In the genomic region with DNA sequence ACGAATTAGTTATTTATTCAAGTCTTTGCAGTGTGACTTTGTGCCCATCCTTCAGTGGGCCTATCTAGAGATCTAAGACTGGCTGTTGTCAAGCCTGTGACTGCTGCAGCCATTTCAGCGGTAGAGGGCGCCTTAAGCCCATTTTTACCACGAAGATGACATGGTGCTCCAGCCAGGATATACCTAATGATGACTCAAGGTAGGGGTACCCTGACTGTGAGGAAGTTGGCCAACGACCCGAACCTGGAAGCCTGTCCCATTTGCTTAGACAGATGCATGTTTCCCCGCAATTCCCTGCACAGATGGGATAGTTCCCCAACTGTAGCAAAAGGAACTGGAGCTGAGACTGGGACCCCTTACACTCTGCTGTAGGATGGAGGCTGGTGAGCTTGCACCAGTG, we compare ENCODE assay signal across 11 cellular contexts. TPM values are rescaled to one million over a fixed set of nuclear protein-coding genes. Genes with fewer than 3 reads are reported as not detected.
DNase-seq lines count a peak whose midpoint lies in the region; ATAC-seq, FAIRE-seq and TF ChIP-seq lines count a peak whose summit lies in the region.
"Had no signal": no experiment of that assay in that cellular context is flagged by ENCODE, and none has a peak within 500 bp of the region (broad histone marks: within the 10 kb centered on the region; RNA-seq: fewer than 3 reads in every experiment).

No MANE protein-coding gene starts in this region.

- no peak for TF ChIP-seq POLR2A in H1 (IDR thresholded peaks at IDR 0.05; ENCODE audit: control extremely low read depth in 1 of 2, low read depth in 2 of 2, low read length in 2 of 2)

- H3K4me1 ChIP-seq in H1 (replicated peaks in 1 of 4; ENCODE audit: control insufficient read depth in 3 of 4, insufficient read depth in 4 of 4, low read length in 3 of 4) (no peaks in the 10 kb centered on the region; a peak in 2 of 7 replicates), trophoblast cell (ENCODE audit: control insufficient read depth in 1 of 2, insufficient read depth in 2 of 2, low read length in 2 of 2) (no peaks in the 10 kb centered on the region)

- no peak overlapping the region for H2BK15ac ChIP-seq in H1 (ENCODE audit: low read length)

- H3K36me3 ChIP-seq in H1 (ENCODE audit: control insufficient read depth in 2 of 4, insufficient read depth in 4 of 4, low read length in 3 of 4) = no peaks in the 10 kb centered on the region
- H3K36me3 ChIP-seq in trophoblast cell (ENCODE audit: control insufficient read depth in 1 of 2, insufficient read depth in 2 of 2, low read length in 2 of 2) = peaks cover 0 to 3% of the 10 kb centered on the region in 2 experiments

- H2AK5ac ChIP-seq in H1 (ENCODE audit: low read depth, low read length) (no peak overlapping the region), trophoblast cell (ENCODE audit: low read length) (no peak overlapping the region)

- H3K4me3 ChIP-seq in H1 (ENCODE audit: extremely low read depth in 1 of 4, insufficient read depth in 2 of 4, low read depth in 3 of 4, low read length in 4 of 4) = no peak overlapping the region
- H3K4me3 ChIP-seq in trophoblast cell (ENCODE audit: low read depth, low read length) = no peak overlapping the region
- H3K4me3 ChIP-seq: dorsolateral prefrontal cortex had no signal

- WGBS in H1 (ENCODE audit: extremely low coverage in 1 of 2, insufficient coverage in 1 of 2, insufficient read length in 1 of 2, insufficient replicate concordance in 2 of 2, low coverage in 1 of 2, low lambda C conversion rate in 2 of 2, missing lambda C conversion rate in 1 of 2), 2 experiments = 42% methylated on average over 7 of the region's 7 CpGs; no CpG with 5 or more reads in 1 of the 2 experiments
- WGBS in trophoblast cell (ENCODE audit: extremely low coverage, insufficient coverage, insufficient read length) = no CpG with 5 or more reads among the region's 7 CpGs

- H2BK5ac ChIP-seq in H1 (ENCODE audit: low read depth, low read length) (no peak overlapping the region), trophoblast cell (ENCODE audit: low read depth, low read length, poor library complexity) (no peak overlapping the region)

- H3K4me2 ChIP-seq in H1 (ENCODE audit: insufficient read depth in 1 of 2, low read depth in 2 of 2, low read length in 2 of 2) (no peak overlapping the region; a peak in 1 of 4 replicates), trophoblast cell (ENCODE audit: low read length) (no peak overlapping the region)

- no peak overlapping the region for H3K14ac ChIP-seq in H1 (ENCODE audit: insufficient read length)
- no peak overlapping the region for H3K14ac ChIP-seq in trophoblast cell (ENCODE audit: low read length)

- TF ChIP-seq RAD21 in H1 (IDR thresholded peaks at IDR 0.05 in 1 of 2, conservative IDR thresholded peaks at IDR 0.05 in 1 of 2; ENCODE audit: low read depth in 2 of 2, low read length in 2 of 2) = peak; percentile 86 to 89

- H2BK12ac ChIP-seq in H1 (ENCODE audit: low read depth, low read length) = no peak overlapping the region
- no peak overlapping the region for H2BK12ac ChIP-seq in trophoblast cell (ENCODE audit: low read length)

- H3K79me2 ChIP-seq in H1 (ENCODE audit: control insufficient read depth in 1 of 2, insufficient read depth in 2 of 2, low read length in 2 of 2) (no peaks in the 10 kb centered on the region), trophoblast cell (ENCODE audit: control insufficient read depth, insufficient read depth, low read length, poor library complexity) (no peaks in the 10 kb centered on the region)

- H2AFZ ChIP-seq in H1 (ENCODE audit: low read length) (no peak overlapping the region), trophoblast cell (ENCODE audit: insufficient read depth, low read length, poor library complexity) (no peak overlapping the region)

- H3K27me3 ChIP-seq in H1 (replicated peaks in 1 of 4; ENCODE audit: control insufficient read depth in 3 of 4, extremely low read depth in 1 of 4, insufficient read depth in 3 of 4, low read length in 3 of 4) = no peaks in the 10 kb centered on the region
- H3K27me3 ChIP-seq in trophoblast cell (ENCODE audit: insufficient read depth, low read length) = no peaks in the 10 kb centered on the region
- H3K27me3 ChIP-seq: dorsolateral prefrontal cortex had no signal

- no peak overlapping the region for H3K56ac ChIP-seq in H1 (replicated peaks; ENCODE audit: insufficient read length, low read depth, low read length)

- POLR2A ChIA-PET in H1 (lab: Charles Lee; ENCODE audit: partially characterized antibody) = interaction anchor here (1.0 to 1.4 kb wide), 3 partner anchors 12 to 94 kb away, joined by 3 to 5 read pairs (median 5); no protein-coding TSS in a partner anchor

- peaks cover 5% of the 10 kb centered on the region; the same call in 1 of the 2 replicates for H3K79me1 ChIP-seq in H1 (ENCODE audit: low read depth, low read length)
- H3K79me1 ChIP-seq in trophoblast cell (ENCODE audit: low read length) = no peaks in the 10 kb centered on the region

- ATAC-seq in GM21528 (IDR thresholded peaks at IDR 0.05; ENCODE audit: low FRiP score, unreplicated experiment) (no peak), HG02588 (IDR thresholded peaks at IDR 0.05; ENCODE audit: unreplicated experiment) (no peak), HG02970 (IDR thresholded peaks at IDR 0.05; ENCODE audit: low FRiP score, unreplicated experiment) (no peak)

- peak; percentile 93 for FAIRE-seq in H1 (lab: Jason Lieb, UNC)

- H3K9ac ChIP-seq in H1 (replicated peaks in 1 of 4; ENCODE audit: extremely low read depth in 1 of 4, low read depth in 3 of 4, low read length in 3 of 4) (no peak overlapping the region), trophoblast cell (ENCODE audit: low read length) (no peak overlapping the region)

- H2BK120ac ChIP-seq in H1 (replicated peaks; ENCODE audit: low read depth, low read length) (no peak overlapping the region), trophoblast cell (ENCODE audit: insufficient read depth, low read length, poor library complexity) (no peak overlapping the region)

- no peak overlapping the region for H4K8ac ChIP-seq in H1 (ENCODE audit: extremely low read depth, insufficient read depth, low read length)
- H4K8ac ChIP-seq in trophoblast cell (ENCODE audit: low read depth, low read length) = no peak overlapping the region

- peak overlapping the region; percentile 44 for H3K4ac ChIP-seq in H1 (replicated peaks; ENCODE audit: insufficient read length, low read depth, low read length)
- H3K4ac ChIP-seq in trophoblast cell (ENCODE audit: low read depth, low read length) = no peak overlapping the region

- H3K9me3 ChIP-seq in H1 (ENCODE audit: insufficient read depth in 2 of 2, low read depth in 1 of 2, low read length in 1 of 2) (no peaks in the 10 kb centered on the region), trophoblast cell (ENCODE audit: insufficient read depth, low read depth, low read length) (no peaks in the 10 kb centered on the region)

- H3K18ac ChIP-seq in H1 (ENCODE audit: extremely low read depth, low read length) = no peak overlapping the region
- H3K18ac ChIP-seq in trophoblast cell (ENCODE audit: low read length) = no peak overlapping the region

- H4K12ac ChIP-seq in trophoblast cell (ENCODE audit: low read depth, low read length) = no peak overlapping the region

- no peak overlapping the region for H2BK20ac ChIP-seq in H1 (ENCODE audit: low read length)

- no peak overlapping the region for H4K5ac ChIP-seq in H1 (ENCODE audit: insufficient read length, low read depth, low read length)

- CTCF ChIA-PET in H1 (lab: Charles Lee; ENCODE audit: partially characterized antibody) = interaction anchor here (0.6 to 2.5 kb wide), 29 partner anchors 9 to 941 kb away, joined by 3 to 11 read pairs (median 4); partner anchors contain the start of gene RAB3IP

- TF ChIP-seq CTCF in H1 (IDR thresholded peaks at IDR 0.05; ENCODE audit: control extremely low read depth in 1 of 3, insufficient read depth in 1 of 3, low read depth in 1 of 3, low read length in 3 of 3) = peak; percentile 70 to 87 (median 70)

- H3K27ac ChIP-seq in H1 (ENCODE audit: low read depth, low read length) (no peak overlapping the region), trophoblast cell (ENCODE audit: low read depth, low read length) (no peak overlapping the region)
- H3K27ac ChIP-seq: dorsolateral prefrontal cortex had no signal

- H3K23me2 ChIP-seq in H1 (ENCODE audit: low read depth, low read length) = no peaks in the 10 kb centered on the region

- H3K23ac ChIP-seq in H1 (ENCODE audit: insufficient read length) (no peak overlapping the region), trophoblast cell (ENCODE audit: low read length) (no peak overlapping the region)

- peaks cover 0 to 2% of the 10 kb centered on the region in 2 experiments for H4K20me1 ChIP-seq in H1 (replicated peaks in 1 of 2; ENCODE audit: control insufficient read depth in 1 of 2, insufficient read depth in 2 of 2, low read length in 2 of 2)

- H4K91ac ChIP-seq in H1 (replicated peaks; ENCODE audit: insufficient read length, low read length) (no peak overlapping the region), trophoblast cell (ENCODE audit: low read depth, low read length) (no peak overlapping the region)

- no peak for TF ChIP-seq EP300 in H1 (IDR thresholded peaks at IDR 0.05; ENCODE audit: borderline replicate concordance in 1 of 2, low read depth in 2 of 2, low read length in 2 of 2)

- DNase-seq in NCI-H2081 (lab: John Stamatoyannopoulos, UW) (peak; percentile 3 to 7), NCI-H2081 treated with DMSO at 0.1 percent for 48 hours (lab: John Stamatoyannopoulos, UW) (no peak), NCI-H1105 treated with DMSO at 0.1 percent for 48 hours (lab: John Stamatoyannopoulos, UW) (peak; percentile 75), H1 (ENCODE audit: low read depth in 1 of 2, low spot score in 2 of 2) (peak; percentile 54 to 79), trophoblast cell (peak; percentile 68 to 74)
- DNase-seq: NCI-H2029 had no signal

RNA-seq across cellular contexts. Expression of gene RAB3IP, which starts 41.3 kb away (rescaled TPM):
- total RNA-seq in H1 (2021; fragmentation: NEBNext Ultra II Directional; extraction: Animal tissue kit (Norgen Biotek cat#: 25700)) = 30.2 and 34.6 TPM in 2 replicates
- polyA plus RNA-seq in H1 (2011; rRNA removed) = 17.7 and 19.8 TPM in 2 replicates
- 18.6 TPM for polyA plus RNA-seq in H1 (2011; cell fraction: cytosol; rRNA removed)
- 15.9 TPM for polyA plus RNA-seq in H1 (2011; cell fraction: nucleus; rRNA removed)
- polyA plus RNA-seq in H1 (2012, experiment 1 of 2) = 15.6 to 30.4 TPM (median 17.9 TPM) in 4 replicates
- polyA plus RNA-seq in H1 (2012, experiment 2 of 2) = 1.9 TPM
- polyA plus RNA-seq in H1 (2013, experiment 1 of 2) = 16.5 TPM
- polyA plus RNA-seq in H1 (2013, experiment 2 of 2) = 16.3 TPM
- 40.8 and 56.3 TPM in 2 replicates for polyA minus RNA-seq in H1 (2011; rRNA and poly(A)+ RNA removed)
- polyA minus RNA-seq in H1 (2011; cell fraction: cytosol; rRNA and poly(A)+ RNA removed) = 17.5 TPM
- polyA minus RNA-seq in H1 (2011; cell fraction: nucleus; rRNA and poly(A)+ RNA removed) = 57.7 TPM
- polyA plus RNA-seq in trophoblast cell (2013) = 14.5 and 14.9 TPM in 2 replicates

RNA-seq across cellular contexts. Expression of gene MYRFL, which starts 45.1 kb away (rescaled TPM):
- total RNA-seq in H1 (2021; fragmentation: NEBNext Ultra II Directional; extraction: Animal tissue kit (Norgen Biotek cat#: 25700)) = 1.4 and 2.0 TPM in 2 replicates
- polyA plus RNA-seq in H1 (2011; rRNA removed) = 0.72 and 1.1 TPM in 2 replicates
- 1.1 TPM for polyA plus RNA-seq in H1 (2011; cell fraction: cytosol; rRNA removed)
- polyA plus RNA-seq in H1 (2011; cell fraction: nucleus; rRNA removed) = 0.58 TPM
- polyA plus RNA-seq in H1 (2012, experiment 1 of 2) = 0.90 to 1.9 TPM (median 1.0 TPM) in 4 replicates
- polyA plus RNA-seq in H1 (2012, experiment 2 of 2) = 0.29 TPM
- polyA plus RNA-seq in H1 (2013, experiment 1 of 2) = 2.2 TPM
- polyA plus RNA-seq in H1 (2013, experiment 2 of 2) = 1.9 TPM
- polyA minus RNA-seq in H1 (2011; rRNA and poly(A)+ RNA removed) = 1.4 and 1.6 TPM in 2 replicates
- 0.37 TPM for polyA minus RNA-seq in H1 (2011; cell fraction: cytosol; rRNA and poly(A)+ RNA removed)
- polyA minus RNA-seq in H1 (2011; cell fraction: nucleus; rRNA and poly(A)+ RNA removed) = 1.5 TPM
- 0.21 and 0.37 TPM in 2 replicates for polyA plus RNA-seq in trophoblast cell (2013)
- total RNA-seq: B cell had no signal
